Comparison of ENCODE assay signal across 10 cellular contexts in the genomic region with DNA sequence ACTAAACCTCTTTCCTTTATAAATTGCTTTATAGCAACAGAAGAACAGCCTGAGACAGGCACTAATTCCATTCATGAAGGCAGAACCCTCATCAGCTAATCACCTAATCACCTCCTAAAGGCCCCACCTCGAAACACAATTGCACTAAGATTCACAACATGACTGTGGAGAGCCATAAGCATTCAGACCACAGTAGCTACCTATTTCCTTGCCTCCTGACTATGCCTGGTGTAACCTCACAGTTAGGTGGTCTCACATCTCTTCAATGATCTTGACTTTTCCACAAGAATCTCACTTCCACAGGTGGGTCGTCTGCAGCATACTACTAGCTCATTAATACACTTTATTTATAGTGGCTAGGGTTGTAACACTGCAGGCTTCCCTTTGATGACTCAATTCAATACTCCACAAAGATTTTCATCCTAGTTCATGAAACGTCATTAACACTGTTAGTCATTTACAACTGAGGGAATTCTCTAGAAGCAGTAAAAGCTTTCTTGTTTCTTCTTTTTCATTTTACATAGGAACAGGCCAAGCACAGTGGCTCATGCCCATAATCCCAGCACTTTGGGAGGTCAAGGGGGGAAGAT. TPM values are rescaled to one million over a fixed set of nuclear protein-coding genes. Genes with fewer than 3 reads are reported as not detected.
DNase-seq lines count a peak whose midpoint lies in the region; ATAC-seq and TF ChIP-seq lines count a peak whose summit lies in the region.
"Had no signal": no experiment of that assay in that cellular context is flagged by ENCODE, and none has a peak within 500 bp of the region (broad histone marks: within the 10 kb centered on the region; RNA-seq: fewer than 3 reads in every experiment).

No MANE protein-coding gene starts in this region.

- intact Hi-C loops in stomach (cut with DNase I; ENCODE audit: low total_unique reads) (no loop called here), gastrocnemius medialis (cut with DNase I; ENCODE audit: low total_unique reads) (no loop called here)

- H3K9me3 ChIP-seq in stomach = no peaks in the 10 kb centered on the region
- H3K9me3 ChIP-seq in gastrocnemius medialis = no peaks in the 10 kb centered on the region

- ATAC-seq in activated T-cell treated with anti-CD3 and anti-CD28 coated beads, Interleukin-2, amount 50 U/mL, for 4 hours = peak; percentile 79 to 84
- ATAC-seq in HG02981 (IDR thresholded peaks at IDR 0.05; ENCODE audit: unreplicated experiment) (peak; percentile 76), gastrocnemius medialis (no peak)
- peak; percentile 80 to 86 for ATAC-seq in activated naive CD4-positive, alpha-beta T cell treated with anti-CD3 and anti-CD28 coated beads, Interleukin-2, amount 50 U/mL, for 72 hours
- ATAC-seq in stimulated activated naive B cell treated with anti-CD40 and anti-IgM and Interleukin-4, amounts not matched to agents 10 μg/mL and 1 μg/mL and 100 μg/mL, for 72 hours (replicated peaks) = peak; percentile 88 to 92

- H3K27me3 Mint-ChIP-seq in activated T-cell treated with anti-CD3 and anti-CD28 coated beads, Interleukin-2, amount 50 U/mL, for 4 hours (ENCODE audit: low read depth) = no peaks in the 10 kb centered on the region
- no peaks in the 10 kb centered on the region for H3K27me3 Mint-ChIP-seq in stimulated activated naive B cell treated with anti-CD40 and anti-IgM and Interleukin-4, amounts not matched to agents 10 μg/mL and 1 μg/mL and 100 μg/mL, for 72 hours

- H3K27me3 ChIP-seq in stomach (no peaks in the 10 kb centered on the region), gastrocnemius medialis (no peaks in the 10 kb centered on the region)

- no peak for TF ChIP-seq EP300 in stomach (IDR thresholded peaks at IDR 0.05)

- H3K9me3 Mint-ChIP-seq in activated T-cell treated with anti-CD3 and anti-CD28 coated beads, Interleukin-2, amount 50 U/mL, for 4 hours = no peaks in the 10 kb centered on the region
- no peaks in the 10 kb centered on the region for H3K9me3 Mint-ChIP-seq in activated naive CD4-positive, alpha-beta T cell treated with anti-CD3 and anti-CD28 coated beads, Interleukin-2, amount 50 U/mL, for 72 hours
- H3K9me3 Mint-ChIP-seq in stimulated activated naive B cell treated with anti-CD40 and anti-IgM and Interleukin-4, amounts not matched to agents 10 μg/mL and 1 μg/mL and 100 μg/mL, for 72 hours = peaks cover 3 to 6% of the 10 kb centered on the region in 2 donors

- TF ChIP-seq POLR2A in stomach (IDR thresholded peaks at IDR 0.05) (no peak), gastrocnemius medialis (IDR thresholded peaks at IDR 0.05) (no peak)

- peaks cover 81% of the 10 kb centered on the region for H3K4me1 Mint-ChIP-seq in activated T-cell treated with anti-CD3 and anti-CD28 coated beads, Interleukin-2, amount 50 U/mL, for 4 hours (ENCODE audit: low read depth)
- H3K4me1 Mint-ChIP-seq in stimulated activated naive B cell treated with anti-CD40 and anti-IgM and Interleukin-4, amounts not matched to agents 10 μg/mL and 1 μg/mL and 100 μg/mL, for 72 hours = peaks cover 59 to 97% of the 10 kb centered on the region in 2 donors

- H3K36me3 ChIP-seq in stomach (peaks cover 0 to 21% (median 18%) of the 10 kb centered on the region in 4 donors), gastrocnemius medialis (no peaks in the 10 kb centered on the region)

- no peak for DNase-seq in activated T-cell treated with anti-CD3 and anti-CD28 coated beads, Interleukin-2, amount 50 U/mL, for 4 hours
- no peak for DNase-seq in activated T-cell treated with anti-CD3 and anti-CD28 coated beads, Interleukin-2, amount 50 U/mL, for 1 hour
- DNase-seq in activated naive CD4-positive, alpha-beta T cell treated with anti-CD3 and anti-CD28 coated beads, Interleukin-2, amount 50 U/mL, for 72 hours (ENCODE audit: low spot score in 2 of 2) = no peak
- DNase-seq in stimulated activated naive B cell treated with anti-CD40 and anti-IgM and Interleukin-4, amounts not matched to agents 10 μg/mL and 1 μg/mL and 100 μg/mL, for 72 hours = no peak
- DNase-seq in stomach (no peak), NCI-H146 (lab: John Stamatoyannopoulos, UW) (no peak), gastrocnemius medialis (no peak)
- DNase-seq: NCI-H510A; stimulated activated CD4-positive, alpha-beta T cell treated with anti-CD3 and anti-CD28 coated beads, Interleukin-2, amount 100 ng/mL, for 48 hours had no signal

- peak overlapping the region; percentile 53 to 77 for H3K27ac Mint-ChIP-seq in activated naive CD4-positive, alpha-beta T cell treated with anti-CD3 and anti-CD28 coated beads, Interleukin-2, amount 50 U/mL, for 72 hours
- peak overlapping the region; percentile 88 for H3K27ac Mint-ChIP-seq in stimulated activated naive B cell treated with anti-CD40 and anti-IgM and Interleukin-4, amounts not matched to agents 10 μg/mL and 1 μg/mL and 100 μg/mL, for 72 hours

- TF ChIP-seq CTCF in stomach (IDR thresholded peaks at IDR 0.05) (no peak), gastrocnemius medialis (IDR thresholded peaks at IDR 0.05 in 4 of 5, conservative IDR thresholded peaks at IDR 0.05 in 1 of 5) (no peak)

- peaks cover 23 to 90% (median 70%) of the 10 kb centered on the region in 4 donors for H3K4me1 ChIP-seq in stomach
- H3K4me1 ChIP-seq in gastrocnemius medialis = peaks cover 21 to 49% of the 10 kb centered on the region in 2 donors

- H3K4me3 Mint-ChIP-seq in activated T-cell treated with anti-CD3 and anti-CD28 coated beads, Interleukin-2, amount 50 U/mL, for 4 hours = peak overlapping the region; percentile 40
- H3K4me3 Mint-ChIP-seq in stimulated activated naive B cell treated with anti-CD40 and anti-IgM and Interleukin-4, amounts not matched to agents 10 μg/mL and 1 μg/mL and 100 μg/mL, for 72 hours = peak overlapping the region; percentile 36 to 38

- peaks cover 23% of the 10 kb centered on the region for H3K36me3 Mint-ChIP-seq in activated T-cell treated with anti-CD3 and anti-CD28 coated beads, Interleukin-2, amount 50 U/mL, for 4 hours (ENCODE audit: insufficient read depth)
- H3K36me3 Mint-ChIP-seq in activated naive CD4-positive, alpha-beta T cell treated with anti-CD3 and anti-CD28 coated beads, Interleukin-2, amount 50 U/mL, for 72 hours = peaks cover 15 to 45% of the 10 kb centered on the region in 2 donors
- H3K36me3 Mint-ChIP-seq in stimulated activated naive B cell treated with anti-CD40 and anti-IgM and Interleukin-4, amounts not matched to agents 10 μg/mL and 1 μg/mL and 100 μg/mL, for 72 hours = peaks cover 43 to 67% of the 10 kb centered on the region in 2 donors

- no peak overlapping the region for H3K4me3 ChIP-seq in stomach
- H3K4me3 ChIP-seq in gastrocnemius medialis = no peak overlapping the region

- H3K27ac ChIP-seq in stomach = peak overlapping the region in 2 of 5 donors; percentile 50 to 64
- no peak overlapping the region for H3K27ac ChIP-seq in gastrocnemius medialis

- WGBS in stomach, 5 donors = 74 to 87% (median 82%) methylated on average over 3 of the region's 3 CpGs

- in situ Hi-C loops in gastrocnemius medialis (cut with MboI; ENCODE audit: low sequenced_read_pairs in 4 of 4) = no loop called here

RNA-seq across cellular contexts. Expression of a gene that starts 27.1 kb away (rescaled TPM):
- total RNA-seq in activated T-cell treated with anti-CD3 and anti-CD28 coated beads, Interleukin-2, amount 50 U/mL, for 4 hours = 100 to 1,000 TPM; 135 to 152 (median 142) TPM
- 100 to 1,000 TPM; 122 to 137 TPM for total RNA-seq in activated naive CD4-positive, alpha-beta T cell treated with anti-CD3 and anti-CD28 coated beads, Interleukin-2, amount 50 U/mL, for 72 hours
- total RNA-seq in stomach (100 to 1,000 TPM in 1 of 5 donors, 10 to 100 TPM in 4; 33.0 to 104 (median 58.9) TPM), gastrocnemius medialis (10 to 100 TPM; 28.7 to 68.4 (median 49.4) TPM)
- polyA plus RNA-seq in stomach = 100 to 1,000 TPM in 1 of 3 donors, 10 to 100 TPM in 2; 59.2 to 139 (median 59.8) TPM

Comparison
In these comparisons a context has a peak if more than half of its experiments do, and no peak if none do; other contexts are left out.
1. ATAC-seq: peak in activated T-cell treated with anti-CD3 and anti-CD28 coated beads, Interleukin-2, amount 50 U/mL, for 4 hours (2 of 2), HG02981 (single experiment), activated naive CD4-positive, alpha-beta T cell treated with anti-CD3 and anti-CD28 coated beads, Interleukin-2, amount 50 U/mL, for 72 hours (2 of 2) and stimulated activated naive B cell treated with anti-CD40 and anti-IgM and Interleukin-4, amounts not matched to agents 10 μg/mL and 1 μg/mL and 100 μg/mL, for 72 hours (2 of 2); none in gastrocnemius medialis (0 of 2).